In genomic region chr17:19142419-19142818, GRCh38 we compare ENCODE assay signal across 9 cellular contexts. TPM values are rescaled to one million over a fixed set of nuclear protein-coding genes. Genes with fewer than 3 reads are reported as not detected.
A peak's percentile ranks its signal among the peaks of the same experiment; 100 is the strongest.
DNase-seq lines count a peak whose midpoint lies in the region; ATAC-seq and TF ChIP-seq lines count a peak whose summit lies in the region.
"Not testable (repeated sequence)": the region's sequence is repeated elsewhere in the genome, so short reads cannot be mapped to it uniquely, and the experiment has no call there.
"Had no signal": no experiment of that assay in that cellular context is flagged by ENCODE, and none has a peak within 500 bp of the region (broad histone marks: within the 10 kb centered on the region; RNA-seq: fewer than 3 reads in every experiment).

No MANE protein-coding gene starts in this region.

- H3K27ac Mint-ChIP-seq in activated CD4-positive, alpha-beta memory T cell treated with anti-CD3 and anti-CD28 coated beads, Interleukin-2, amount 10 ng/mL, durations not matched to agents 7 days and 5 days: not testable (repeated sequence)

- H3K4me3 Mint-ChIP-seq in activated CD4-positive, alpha-beta memory T cell treated with anti-CD3 and anti-CD28 coated beads, Interleukin-2, amount 10 ng/mL, durations not matched to agents 7 days and 5 days: not testable (repeated sequence)

- not testable (repeated sequence) for H3K4me1 Mint-ChIP-seq in activated CD4-positive, alpha-beta memory T cell treated with anti-CD3 and anti-CD28 coated beads, Interleukin-2, amount 10 ng/mL, durations not matched to agents 7 days and 5 days

- WGBS in body of pancreas, 2 donors: no CpG with 5 or more reads among the region's 4 CpGs
- WGBS in thyroid gland, 2 donors: no CpG with 5 or more reads among the region's 4 CpGs

- H3K4me3 ChIP-seq in BJ (ENCODE audit: low read depth, low read length); LNCaP clone FGC (ENCODE audit: low read depth, low read length); body of pancreas; cardiac muscle cell; mucosa of descending colon; gastrocnemius medialis; thyroid gland (replicated peaks in 1 of 3): not testable (repeated sequence)

- not testable (repeated sequence) for H3K27ac ChIP-seq in body of pancreas, cardiac muscle cell, thyroid gland
- peak overlapping the region in 2 of 4 donors; percentile 57 to 64 for H3K27ac ChIP-seq in gastrocnemius medialis

- not testable (repeated sequence) for H3K9me3 ChIP-seq in body of pancreas; cardiac muscle cell (ENCODE audit: low read depth); mucosa of descending colon; gastrocnemius medialis; thyroid gland

- H3K27me3 Mint-ChIP-seq in activated CD4-positive, alpha-beta memory T cell treated with anti-CD3 and anti-CD28 coated beads, Interleukin-2, amount 10 ng/mL, durations not matched to agents 7 days and 5 days: not testable (repeated sequence)

- H3K36me3 ChIP-seq in BJ (ENCODE audit: control insufficient read depth, insufficient read depth, low read length); body of pancreas (replicated peaks in 1 of 2; ENCODE audit: insufficient read depth in 1 of 2, low read depth in 2 of 2); cardiac muscle cell; mucosa of descending colon (ENCODE audit: low read depth); gastrocnemius medialis; thyroid gland: not testable (repeated sequence)

- H3K9me3 Mint-ChIP-seq in activated CD4-positive, alpha-beta memory T cell treated with anti-CD3 and anti-CD28 coated beads, Interleukin-2, amount 10 ng/mL, durations not matched to agents 7 days and 5 days: not testable (repeated sequence)

- not testable (repeated sequence) for H3K36me3 Mint-ChIP-seq in activated CD4-positive, alpha-beta memory T cell treated with anti-CD3 and anti-CD28 coated beads, Interleukin-2, amount 10 ng/mL, durations not matched to agents 7 days and 5 days (ENCODE audit: low read depth)

- ATAC-seq in body of pancreas: peak; percentile 70
- peak; percentile 82 for ATAC-seq in mucosa of descending colon
- ATAC-seq in gastrocnemius medialis: peak; percentile 80 to 82

- POLR2A ChIA-PET in BJ (lab: Charles Lee); activated CD4-positive, alpha-beta memory T cell treated with anti-CD3 and anti-CD28 coated beads, Interleukin-2, amount 10 ng/mL, durations not matched to agents 7 days and 5 days (lab: Charles Lee): not testable (repeated sequence)

- CTCF ChIA-PET in BJ (lab: Yijun Ruan, JAX); activated CD4-positive, alpha-beta memory T cell treated with anti-CD3 and anti-CD28 coated beads, Interleukin-2, amount 10 ng/mL, durations not matched to agents 7 days and 5 days (lab: Charles Lee): not testable (repeated sequence)

- TF ChIP-seq CTCF in BJ (IDR thresholded peaks at IDR 0.05; ENCODE audit: insufficient read depth, low read depth, low read length) (peak; percentile 28; the same call in 1 of the 2 replicates), LNCaP clone FGC (IDR thresholded peaks at IDR 0.05; ENCODE audit: control insufficient read depth, extremely low read depth, insufficient read depth) (peak; percentile 33; the same call in 1 of the 2 replicates), cardiac muscle cell (IDR thresholded peaks at IDR 0.05; ENCODE audit: low read depth, low read length) (peak; percentile 20), mucosa of descending colon (IDR thresholded peaks at IDR 0.05) (peak; percentile 26), gastrocnemius medialis (IDR thresholded peaks at IDR 0.05 in 4 of 5, conservative IDR thresholded peaks at IDR 0.05 in 1 of 5) (peak in 1 of 5 experiments; percentile 39), thyroid gland (IDR thresholded peaks at IDR 0.05) (peak in 2 of 6 experiments; percentile 17 to 21)
- not testable (repeated sequence) for TF ChIP-seq CTCF in body of pancreas (IDR thresholded peaks at IDR 0.05)

- not testable (repeated sequence) for TF ChIP-seq POLR2A in body of pancreas (IDR thresholded peaks at IDR 0.05); gastrocnemius medialis (IDR thresholded peaks at IDR 0.05); thyroid gland (IDR thresholded peaks at IDR 0.05)

- in situ Hi-C loops in gastrocnemius medialis (cut with MboI; ENCODE audit: low sequenced_read_pairs in 4 of 4): not testable (repeated sequence)

- not testable (repeated sequence) for H3K4me1 ChIP-seq in body of pancreas; cardiac muscle cell (ENCODE audit: low read depth); mucosa of descending colon (ENCODE audit: low read depth); gastrocnemius medialis; thyroid gland

- H3K27me3 ChIP-seq in BJ (ENCODE audit: control insufficient read depth, insufficient read depth, low read length); body of pancreas; cardiac muscle cell; gastrocnemius medialis; thyroid gland: not testable (repeated sequence)

- intact Hi-C loops in body of pancreas (cut with DNase I); mucosa of descending colon (cut with DNase I, micrococcal nuclease); gastrocnemius medialis (cut with DNase I; ENCODE audit: low total_unique reads); thyroid gland (cut with DNase I): not testable (repeated sequence)

- not testable (repeated sequence) for DNase-seq in BJ (ENCODE audit: low read depth); LNCaP clone FGC (ENCODE audit: low read depth); cardiac muscle cell (ENCODE audit: low read depth in 1 of 2, low spot score in 1 of 2)
- peak; percentile 47 for DNase-seq in activated CD4-positive, alpha-beta memory T cell treated with anti-CD3 and anti-CD28 coated beads, Interleukin-2, amount 10 ng/mL, durations not matched to agents 7 days and 5 days
- peak in 3 of 4 donors; percentile 48 to 73 (median 58) for DNase-seq in body of pancreas
- peak; percentile 64 to 84 (median 82) for DNase-seq in mucosa of descending colon
- peak; percentile 13 to 50 for DNase-seq in gastrocnemius medialis
- peak; percentile 59 to 79 for DNase-seq in thyroid gland

RNA-seq across cellular contexts. Expression of gene GRAPL, which starts 15.0 kb away (rescaled TPM):
- polyA plus RNA-seq in BJ (2011; rRNA removed) (not detected in 2 replicates), cardiac muscle cell (not detected in 2 replicates)
- polyA minus RNA-seq in BJ (2011; rRNA and poly(A)+ RNA removed): not detected in 2 replicates
- total RNA-seq in activated CD4-positive, alpha-beta memory T cell treated with anti-CD3 and anti-CD28 coated beads, Interleukin-2, amount 10 ng/mL, durations not matched to agents 7 days and 5 days: 10 to 100 TPM in 1 of 2 experiments, 1 to 10 TPM in 1; 9.2 to 10.1 TPM
- total RNA-seq in body of pancreas (not detected), cardiac muscle cell (0.57 TPM in 1 of 2 replicates, not detected in the other), mucosa of descending colon (1 to 10 TPM; 2.0 to 4.4 (median 2.2) TPM), gastrocnemius medialis (1 to 10 TPM in 1 of 4 donors, not detected in 3; 1.2 TPM), thyroid gland (1 to 10 TPM; 1.3 to 6.7 (median 4.0) TPM)
- total RNA-seq: mammary epithelial cell had no signal
- polyA plus RNA-seq: mammary epithelial cell had no signal
